ENCODE assay signal across 16 cellular contexts in genomic region chr7:320297-320696, GRCh38. TPM values are rescaled to one million over a fixed set of nuclear protein-coding genes. Genes with fewer than 3 reads are reported as not detected.
"Had no signal": no experiment of that assay in that cellular context is flagged by ENCODE, and none has a peak within 500 bp of the region (broad histone marks: within the 10 kb centered on the region; RNA-seq: fewer than 3 reads in every experiment).

No MANE protein-coding gene starts in this region.

- H3K9me3 ChIP-seq: sigmoid colon, testis had no signal

- H3K36me3 ChIP-seq: sigmoid colon had no signal

- H3K27me3 ChIP-seq: testis had no signal

- H3K4me3 ChIP-seq: coronary artery, sigmoid colon, testis had no signal

- H3K27ac ChIP-seq: coronary artery, epithelial cell of prostate, sigmoid colon, testis had no signal

- H3K36me3 Mint-ChIP-seq: activated naive CD8-positive, alpha-beta T cell had no signal

- H3K9me3 Mint-ChIP-seq: stimulated activated naive CD8-positive, alpha-beta T cell treated with anti-CD3 and anti-CD28 coated beads, Interleukin-15, Interleukin-2, amounts not matched to agents 100 ng/mL and 50 ng/mL, for 24 hours; T-helper 1 cell treated with Interleukin-12 subunit alpha and Interleukin-12 subunit beta and Interleukin-4 antibody, amounts not matched to agents 30 μg/mL and 1 μg/mL, for 36 hours had no signal

- H3K4me1 ChIP-seq: testis had no signal

- H3K27ac Mint-ChIP-seq: activated naive CD8-positive, alpha-beta T cell; stimulated activated naive CD8-positive, alpha-beta T cell treated with anti-CD3 and anti-CD28 coated beads, Interleukin-15, Interleukin-2, amounts not matched to agents 100 ng/mL and 50 ng/mL, for 24 hours; T-helper 1 cell treated with Interleukin-12 subunit alpha and Interleukin-12 subunit beta and Interleukin-4 antibody, amounts not matched to agents 30 μg/mL and 1 μg/mL, for 36 hours had no signal

- DNase-seq: activated effector memory CD4-positive, alpha-beta T cell treated with anti-CD3 and anti-CD28 coated beads, Interleukin-2, amount 50 U/mL, for 16 hours; activated T-cell treated with anti-CD3 and anti-CD28 coated beads, Interleukin-2, amount 50 U/mL, for 1 hour; anterior cingulate cortex; effector memory CD4-positive, alpha-beta T cell; sigmoid colon; stimulated activated CD4-positive, alpha-beta T cell treated with anti-CD3 and anti-CD28 coated beads, Interleukin-2, amount 100 ng/mL, for 48 hours; testis had no signal

- H3K4me3 Mint-ChIP-seq: activated naive CD8-positive, alpha-beta T cell; stimulated activated naive CD8-positive, alpha-beta T cell treated with anti-CD3 and anti-CD28 coated beads, Interleukin-15, Interleukin-2, amounts not matched to agents 100 ng/mL and 50 ng/mL, for 24 hours; T-helper 1 cell treated with Interleukin-12 subunit alpha and Interleukin-12 subunit beta and Interleukin-4 antibody, amounts not matched to agents 30 μg/mL and 1 μg/mL, for 36 hours had no signal

RNA-seq across cellular contexts. Expression of gene FOXL3, which starts 30.3 kb away (rescaled TPM):
- total RNA-seq: mucosa of gallbladder, osteocyte, sigmoid colon, urinary bladder had no signal
- polyA plus RNA-seq: neural cell, sigmoid colon, urinary bladder had no signal
